1 cellular context compared by ENCODE assay signal in the genomic region with DNA sequence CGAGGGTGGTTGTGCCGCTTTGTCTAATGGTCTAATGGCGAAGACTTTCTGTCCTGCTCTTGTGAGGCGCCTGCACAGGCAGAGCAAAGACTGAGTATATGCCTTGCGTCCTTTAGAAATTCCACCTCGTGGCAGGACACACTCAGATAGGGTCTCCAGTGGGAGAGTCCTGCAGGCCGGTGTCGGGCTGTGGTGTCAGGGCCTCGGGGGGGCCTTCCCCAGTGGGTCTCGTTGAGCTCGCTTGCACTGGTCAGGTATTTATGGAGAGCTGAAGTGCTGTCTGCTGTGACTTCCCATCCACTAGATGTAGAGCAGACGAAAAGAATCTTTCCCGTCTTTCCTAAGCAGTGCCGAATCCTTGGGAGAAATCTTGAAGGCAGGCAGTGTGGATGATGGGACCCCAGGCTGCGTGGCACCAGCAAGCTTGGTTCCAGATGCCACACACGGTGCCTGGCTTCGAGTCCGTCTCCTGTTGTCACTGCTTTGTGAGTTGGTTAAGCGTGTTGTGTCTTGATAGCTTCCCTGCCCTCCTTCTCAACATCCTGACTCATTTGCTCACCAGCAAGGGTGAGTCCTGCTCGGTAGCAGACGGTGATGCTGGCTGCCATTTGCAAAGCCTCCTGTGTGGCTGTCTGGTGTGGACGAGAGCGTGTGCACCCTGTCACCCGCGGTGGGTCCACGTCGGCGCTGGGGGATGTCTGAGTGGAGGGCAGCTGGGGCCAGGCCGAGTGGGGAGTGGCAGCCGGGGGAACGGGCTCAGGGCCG.
TF ChIP-seq lines count a peak whose summit lies in the region.

No MANE protein-coding gene starts in this region.

TF ChIP-seq in HEK293T, 16 proteins besides CTCF, POLR2A, EP300 and RAD21 (continued from another document):
- TF ChIP-seq SP1 (IDR thresholded peaks at IDR 0.05) (no peak), ARNT (IDR thresholded peaks at IDR 0.05) (no peak), NFRKB (IDR thresholded peaks at IDR 0.05) (no peak), SUZ12 (IDR thresholded peaks at IDR 0.05) (no peak), ZNF384 (IDR thresholded peaks at IDR 0.05) (no peak), BHLHE40 (IDR thresholded peaks at IDR 0.05; ENCODE audit: borderline replicate concordance) (no peak), ELF4 (IDR thresholded peaks at IDR 0.05) (no peak), FOXK2 (IDR thresholded peaks at IDR 0.05) (no peak), LEF1 (IDR thresholded peaks at IDR 0.05; ENCODE audit: borderline replicate concordance) (no peak)
- TF ChIP-seq, protein P1, sequence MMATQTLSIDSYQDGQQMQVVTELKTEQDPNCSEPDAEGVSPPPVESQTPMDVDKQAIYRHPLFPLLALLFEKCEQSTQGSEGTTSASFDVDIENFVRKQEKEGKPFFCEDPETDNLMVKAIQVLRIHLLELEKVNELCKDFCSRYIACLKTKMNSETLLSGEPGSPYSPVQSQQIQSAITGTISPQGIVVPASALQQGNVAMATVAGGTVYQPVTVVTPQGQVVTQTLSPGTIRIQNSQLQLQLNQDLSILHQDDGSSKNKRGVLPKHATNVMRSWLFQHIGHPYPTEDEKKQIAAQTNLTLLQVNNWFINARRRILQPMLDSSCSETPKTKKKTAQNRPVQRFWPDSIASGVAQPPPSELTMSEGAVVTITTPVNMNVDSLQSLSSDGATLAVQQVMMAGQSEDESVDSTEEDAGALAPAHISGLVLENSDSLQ (IDR thresholded peaks at IDR 0.05): no peak
